ENCODE assay signal across 9 cellular contexts in genomic region chr6:42449917-42450313, GRCh38. TPM values are rescaled to one million over a fixed set of nuclear protein-coding genes. Genes with fewer than 3 reads are reported as not detected.
DNase-seq lines count a peak whose midpoint lies in the region; ATAC-seq and TF ChIP-seq lines count a peak whose summit lies in the region.
"Had no signal": no experiment of that assay in that cellular context is flagged by ENCODE, and none has a peak within 500 bp of the region (broad histone marks: within the 10 kb centered on the region; RNA-seq: fewer than 3 reads in every experiment).

No MANE protein-coding gene starts in this region.

- H3K9ac ChIP-seq in skeletal muscle tissue (ENCODE audit: low read depth in 1 of 3, low read length in 3 of 3), result peak overlapping the region; percentile 23 to 63 (median 54)

- H3K36me3 ChIP-seq in esophagus squamous epithelium (no peaks in the 10 kb centered on the region), skeletal muscle tissue (ENCODE audit: control insufficient read depth in 3 of 3, insufficient read depth in 3 of 3, low read length in 3 of 3) (no peaks in the 10 kb centered on the region)

- TF ChIP-seq CTCF in RWPE1 (conservative IDR thresholded peaks at IDR 0.05; ENCODE audit: low read depth) (no peak), esophagus squamous epithelium (IDR thresholded peaks at IDR 0.05) (no peak)

- H3K4me3 ChIP-seq in esophagus squamous epithelium (peak overlapping the region; percentile 72 to 95 (median 78)), skeletal muscle tissue (ENCODE audit: low read length in 3 of 3) (peak overlapping the region; percentile 75 to 86 (median 81))

- WGBS in esophagus squamous epithelium, 2 donors, result 18 to 47% methylated on average over 4 of the region's 4 CpGs

- CTCF ChIA-PET in RWPE1 (lab: Yijun Ruan, JAX), result interaction anchor here (1.0 kb wide), 1 partner anchor 98 kb away, joined by 3 read pairs; no protein-coding TSS in a partner anchor

- H3K9me3 ChIP-seq in esophagus squamous epithelium (no peaks in the 10 kb centered on the region), skeletal muscle tissue (ENCODE audit: control insufficient read depth in 3 of 3, low read length in 3 of 3) (no peaks in the 10 kb centered on the region)

- ATAC-seq in GM21528 (IDR thresholded peaks at IDR 0.05; ENCODE audit: low FRiP score, unreplicated experiment), result no peak
- ATAC-seq in HG02884 (IDR thresholded peaks at IDR 0.05; ENCODE audit: unreplicated experiment), result no peak
- ATAC-seq in GM19452 (IDR thresholded peaks at IDR 0.05; ENCODE audit: unreplicated experiment), result no peak

- no peaks in the 10 kb centered on the region for H3K27me3 ChIP-seq in esophagus squamous epithelium
- no peaks in the 10 kb centered on the region for H3K27me3 ChIP-seq in skeletal muscle tissue (ENCODE audit: control insufficient read depth in 3 of 3, insufficient read depth in 3 of 3, low read length in 3 of 3)

- peak; percentile 44 for DNase-seq in DMS79 treated with DMSO at 0.1 percent for 48 hours (lab: John Stamatoyannopoulos, UW)
- DNase-seq in DMS79 (lab: John Stamatoyannopoulos, UW), result no peak
- DNase-seq in RWPE1 (ENCODE audit: low spot score), result no peak
- no peak for DNase-seq in esophagus squamous epithelium (lab: John Stamatoyannopoulos, UW)
- DNase-seq: NCI-H2029 treated with DMSO at 0.1 percent for 48 hours had no signal

- peak overlapping the region; percentile 98 for H3K27ac ChIP-seq in RWPE1
- H3K27ac ChIP-seq in esophagus squamous epithelium, result peak overlapping the region; percentile 88 to 97 (median 92)
- H3K27ac ChIP-seq in skeletal muscle tissue (ENCODE audit: low read depth, low read length), result no peak overlapping the region

- intact Hi-C loops in esophagus squamous epithelium (cut with DNase I), result no loop called here

- H3K4me1 ChIP-seq in esophagus squamous epithelium (peaks cover 18 to 66% (median 23%) of the 10 kb centered on the region in 3 donors), skeletal muscle tissue (ENCODE audit: control insufficient read depth in 3 of 3, insufficient read depth in 3 of 3, low read length in 3 of 3) (peaks cover 20 to 25% (median 21%) of the 10 kb centered on the region in 3 donors)

- POLR2A ChIA-PET in RWPE1 (lab: Yijun Ruan, JAX; ENCODE audit: low non-redundant PET), result no interaction called here

- no peak for TF ChIP-seq POLR2A in esophagus squamous epithelium (IDR thresholded peaks at IDR 0.05)

RNA-seq across cellular contexts. Expression of gene TRERF1, which starts 1.8 kb away (rescaled TPM):
- total RNA-seq in esophagus squamous epithelium (10 to 100 TPM in 3 of 4 donors, 1 to 10 TPM in 1; 5.5 to 13.8 (median 11.5) TPM), skeletal muscle tissue (3.7 TPM)
